Comparison of ENCODE assay signal across 1 cellular context in genomic region chr2:176067587-176068002, GRCh38.
TF ChIP-seq lines count a peak whose summit lies in the region.

No MANE protein-coding gene starts in this region.

TF ChIP-seq in SK-N-SH, 30 proteins besides CTCF, POLR2A, EP300 and RAD21 (continued from another document):
- TF ChIP-seq FOXJ3 (CRISPR knock-in tag; IDR thresholded peaks at IDR 0.05) (no peak), REST (IDR thresholded peaks at IDR 0.05; ENCODE audit: low read depth, low read length) (no peak), CHD2 (IDR thresholded peaks at IDR 0.05; ENCODE audit: low read length, partially characterized antibody) (no peak), FOXM1 (IDR thresholded peaks at IDR 0.05; ENCODE audit: low read depth) (no peak), YY1 (IDR thresholded peaks at IDR 0.05; ENCODE audit: low read depth) (no peak), NRF1 (IDR thresholded peaks at IDR 0.05; ENCODE audit: low read depth, low read length) (no peak), RCOR1 (IDR thresholded peaks at IDR 0.05; ENCODE audit: low read length) (no peak), MAX (IDR thresholded peaks at IDR 0.05; ENCODE audit: low read depth) (no peak), JUND (IDR thresholded peaks at IDR 0.05) (no peak), TEAD4 (IDR thresholded peaks at IDR 0.05; ENCODE audit: borderline replicate concordance, insufficient read depth) (no peak), TCF12 (IDR thresholded peaks at IDR 0.05) (no peak)
